Comparison of ENCODE assay signal across 9 cellular contexts in the genomic region with DNA sequence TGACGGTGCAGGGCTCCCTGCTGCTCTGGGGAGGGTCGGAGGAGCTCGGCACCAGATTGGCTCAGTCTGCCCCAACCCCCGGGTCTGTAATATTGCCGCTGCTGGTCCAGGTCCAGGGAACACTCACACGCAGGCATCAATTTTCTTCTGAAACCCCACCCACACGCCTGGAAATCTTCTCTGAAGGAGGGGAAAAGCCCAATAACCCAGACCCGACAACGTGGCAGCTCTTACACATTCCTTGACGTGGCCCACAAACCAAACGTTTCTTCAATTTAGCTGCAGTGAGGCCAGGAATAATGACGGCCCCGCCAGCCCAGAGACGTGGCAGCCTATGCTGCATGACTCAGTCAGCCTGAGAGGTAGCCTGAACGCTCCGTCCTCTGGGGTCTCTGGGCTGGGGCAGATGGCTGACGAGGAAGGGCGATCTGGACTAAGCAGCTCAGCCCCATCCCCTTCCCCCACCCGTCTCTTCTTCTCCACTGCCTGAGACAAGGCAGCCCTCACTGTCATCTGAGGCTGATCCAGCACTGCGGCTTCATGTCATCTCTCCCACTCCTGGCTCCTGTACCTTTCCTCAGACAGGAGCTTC. TPM values are rescaled to one million over a fixed set of nuclear protein-coding genes. Genes with fewer than 3 reads are reported as not detected.
A peak's percentile ranks its signal among the peaks of the same experiment; 100 is the strongest.
DNase-seq lines count a peak whose midpoint lies in the region; ATAC-seq and TF ChIP-seq lines count a peak whose summit lies in the region.
"Had no signal": no experiment of that assay in that cellular context is flagged by ENCODE, and none has a peak within 500 bp of the region (broad histone marks: within the 10 kb centered on the region; RNA-seq: fewer than 3 reads in every experiment).

No MANE protein-coding gene starts in this region.

- no peak overlapping the region for H3K9ac ChIP-seq in HUES48 (ENCODE audit: low read depth, low read length)

- peak overlapping the region; percentile 3 for H3K27ac ChIP-seq in HUES48 (ENCODE audit: low read depth, low read length)
- peak overlapping the region; percentile 42 for H3K27ac ChIP-seq in layer of hippocampus (ENCODE audit: low read depth, low read length)
- peak overlapping the region; percentile 52 for H3K27ac ChIP-seq in substantia nigra (ENCODE audit: low read depth, low read length, poor library complexity, severe bottlenecking)

- no peak for TF ChIP-seq CTCF in chondrocyte (IDR thresholded peaks at IDR 0.05)

- H3K27me3 Mint-ChIP-seq in chondrocyte (ENCODE audit: low read depth), result no peaks in the 10 kb centered on the region

- H3K36me3 Mint-ChIP-seq in chondrocyte (ENCODE audit: low read depth), result no peaks in the 10 kb centered on the region

- DNase-seq in chondrocyte (ENCODE audit: low spot score) (no peak), substantia nigra (lab: John Stamatoyannopoulos, UW) (no peak), HUDEP-2 (lab: John Stamatoyannopoulos, UW; ENCODE audit: unreplicated experiment in 76 of 76) (no peak), DMS53 treated with DMSO at 0.1 percent for 48 hours (lab: John Stamatoyannopoulos, UW; ENCODE audit: unreplicated experiment) (no peak), NCI-H748 treated with DMSO at 0.1 percent for 48 hours (lab: John Stamatoyannopoulos, UW) (no peak)
- DNase-seq: OCI-M1 had no signal

- H3K4me1 ChIP-seq in HUES48 (ENCODE audit: control insufficient read depth, insufficient read depth, low read length), result peaks cover 24% of the 10 kb centered on the region

- no peaks in the 10 kb centered on the region for H3K9me3 ChIP-seq in HUES48 (ENCODE audit: control insufficient read depth, insufficient read depth, low read length)

- peaks cover 70% of the 10 kb centered on the region for H3K4me1 Mint-ChIP-seq in chondrocyte (ENCODE audit: low read depth)

- peak overlapping the region; percentile 24; the same call in 1 of the 2 replicates for H3K4me3 ChIP-seq in HUES48 (ENCODE audit: low read depth, low read length)

- H3K27me3 ChIP-seq in HUES48 (ENCODE audit: control insufficient read depth, insufficient read depth, low read length), result no peaks in the 10 kb centered on the region
- H3K27me3 ChIP-seq in layer of hippocampus (ENCODE audit: control insufficient read depth, insufficient read depth, low read length), result no peaks in the 10 kb centered on the region

- no peak for ATAC-seq in GM19452 (IDR thresholded peaks at IDR 0.05; ENCODE audit: unreplicated experiment)

- H3K27ac Mint-ChIP-seq in chondrocyte (ENCODE audit: unreplicated experiment), result peak overlapping the region; percentile 100

- H3K4me3 Mint-ChIP-seq in chondrocyte (ENCODE audit: unreplicated experiment), result peak overlapping the region; percentile 66

- H3K36me3 ChIP-seq in HUES48 (ENCODE audit: control insufficient read depth, insufficient read depth, low read length), result no peaks in the 10 kb centered on the region

- H3K9me3 Mint-ChIP-seq in chondrocyte (ENCODE audit: low read depth), result no peaks in the 10 kb centered on the region

RNA-seq across cellular contexts. Expression of a gene that starts 9.9 kb away (rescaled TPM):
- total RNA-seq in chondrocyte, result 19,093 to 24,474 TPM (median 24,306 TPM) in 3 replicates
